8 cellular contexts compared by ENCODE assay signal in genomic region chr3:51539291-51539891, GRCh38. TPM values are rescaled to one million over a fixed set of nuclear protein-coding genes. Genes with fewer than 3 reads are reported as not detected.
DNase-seq lines count a peak whose midpoint lies in the region; ATAC-seq and TF ChIP-seq lines count a peak whose summit lies in the region.

No MANE protein-coding gene starts in this region.

- 3% methylated on average over 10 of the region's 10 CpGs for WGBS in HUES64

- H3K27me3 Mint-ChIP-seq in stimulated activated naive B cell treated with anti-CD40 and anti-IgM and Interleukin-4, amounts not matched to agents 10 μg/mL and 1 μg/mL and 100 μg/mL, for 72 hours: no peaks in the 10 kb centered on the region

- H3K4me1 ChIP-seq in HUES64 (ENCODE audit: insufficient read depth, low read length) (peaks cover 17% of the 10 kb centered on the region; the same call in 1 of the 2 replicates), mucosa of rectum (ENCODE audit: control insufficient read depth in 2 of 2, insufficient read depth in 2 of 2, low read length in 2 of 2) (peaks cover 11 to 14% of the 10 kb centered on the region in 2 donors)

- H3K27me3 ChIP-seq in HUES64 (ENCODE audit: insufficient read depth, low read length) (no peaks in the 10 kb centered on the region), mucosa of rectum (ENCODE audit: control insufficient read depth in 2 of 2, insufficient read depth in 2 of 2, low read length in 2 of 2) (no peaks in the 10 kb centered on the region)

- DNase-seq in activated gamma-delta T cell treated with Interleukin-2 at 50 U/mL for 16 hours (peak; percentile 9), activated gamma-delta T cell (lab: John Stamatoyannopoulos, UW) (no peak), epithelial cell of esophagus (ENCODE audit: low read depth) (peak; percentile 64), middle frontal gyrus (ENCODE audit: extremely low spot score, low spot score) (no peak)
- peak; percentile 60 to 68 for DNase-seq in activated CD4-positive, alpha-beta T cell treated with anti-CD3 and anti-CD28 coated beads, Interleukin-2, amount 50 U/mL, for 48 hours
- DNase-seq in stimulated activated naive B cell treated with anti-CD40 and anti-IgM and Interleukin-4, amounts not matched to agents 10 μg/mL and 1 μg/mL and 100 μg/mL, for 72 hours: no peak

- H3K9ac ChIP-seq in HUES64 (ENCODE audit: low read depth, low read length): peak overlapping the region; percentile 96
- H3K9ac ChIP-seq in mucosa of rectum (ENCODE audit: low read depth in 1 of 2, low read length in 2 of 2): peak overlapping the region; percentile 77 to 93

- no peaks in the 10 kb centered on the region for H3K9me3 Mint-ChIP-seq in stimulated activated naive B cell treated with anti-CD40 and anti-IgM and Interleukin-4, amounts not matched to agents 10 μg/mL and 1 μg/mL and 100 μg/mL, for 72 hours

- peaks cover 21% of the 10 kb centered on the region; the same call in 1 of the 2 replicates for H3K36me3 ChIP-seq in HUES64 (ENCODE audit: insufficient read depth, low read length)
- peaks cover 4 to 6% of the 10 kb centered on the region in 2 donors for H3K36me3 ChIP-seq in mucosa of rectum (ENCODE audit: control insufficient read depth in 2 of 2, insufficient read depth in 2 of 2, low read length in 2 of 2)

- no peaks in the 10 kb centered on the region for H3K9me3 ChIP-seq in HUES64 (ENCODE audit: insufficient read depth, low read depth, low read length)
- no peaks in the 10 kb centered on the region for H3K9me3 ChIP-seq in mucosa of rectum (ENCODE audit: control insufficient read depth in 2 of 2, low read length in 2 of 2)

- no peak for TF ChIP-seq CTCF in epithelial cell of esophagus (IDR thresholded peaks at IDR 0.05; ENCODE audit: insufficient read depth, low read depth, low read length, missing control alignments)

- H3K4me3 ChIP-seq in HUES64 (ENCODE audit: low read length) (peak overlapping the region; percentile 98), epithelial cell of esophagus (ENCODE audit: low read length) (peak overlapping the region; percentile 83), mucosa of rectum (ENCODE audit: low read length in 2 of 2) (peak overlapping the region; percentile 79 to 90)

- ATAC-seq in stimulated activated naive B cell treated with anti-CD40 and anti-IgM and Interleukin-4, amounts not matched to agents 10 μg/mL and 1 μg/mL and 100 μg/mL, for 72 hours (replicated peaks): peak; percentile 39 to 51

- H3K4me3 Mint-ChIP-seq in stimulated activated naive B cell treated with anti-CD40 and anti-IgM and Interleukin-4, amounts not matched to agents 10 μg/mL and 1 μg/mL and 100 μg/mL, for 72 hours: peak overlapping the region; percentile 79 to 80

- no peak overlapping the region; the same call in 1 of the 2 replicates for H3K27ac ChIP-seq in HUES64 (ENCODE audit: low read depth, low read length)
- H3K27ac ChIP-seq in mucosa of rectum (ENCODE audit: low read depth in 2 of 2, low read length in 2 of 2): peak overlapping the region in 1 of 2 donors; percentile 76

- peak overlapping the region; percentile 90 for H3K27ac Mint-ChIP-seq in stimulated activated naive B cell treated with anti-CD40 and anti-IgM and Interleukin-4, amounts not matched to agents 10 μg/mL and 1 μg/mL and 100 μg/mL, for 72 hours

- peaks cover 1 to 5% of the 10 kb centered on the region in 2 donors for H3K36me3 Mint-ChIP-seq in stimulated activated naive B cell treated with anti-CD40 and anti-IgM and Interleukin-4, amounts not matched to agents 10 μg/mL and 1 μg/mL and 100 μg/mL, for 72 hours

- peaks cover 29 to 45% of the 10 kb centered on the region in 2 donors for H3K4me1 Mint-ChIP-seq in stimulated activated naive B cell treated with anti-CD40 and anti-IgM and Interleukin-4, amounts not matched to agents 10 μg/mL and 1 μg/mL and 100 μg/mL, for 72 hours

RNA-seq across cellular contexts. Expression of gene RAD54L2, which starts 0.9 kb away (rescaled TPM):
- 11.6 TPM for polyA plus RNA-seq in HUES64 (2013, experiment 1 of 2)
- polyA plus RNA-seq in HUES64 (2013, experiment 2 of 2): 12.4 TPM

RNA-seq across cellular contexts. Expression of gene DCAF1, which starts 39.6 kb away (rescaled TPM):
- polyA plus RNA-seq in HUES64 (2013, experiment 1 of 2): 18.7 TPM
- polyA plus RNA-seq in HUES64 (2013, experiment 2 of 2): 16.7 TPM

Comparison
In these comparisons a context has a peak if more than half of its experiments do, and no peak if none do; other contexts are left out.
1. DNase-seq: peak in activated gamma-delta T cell treated with Interleukin-2 at 50 U/mL for 16 hours (single experiment), activated CD4-positive, alpha-beta T cell treated with anti-CD3 and anti-CD28 coated beads, Interleukin-2, amount 50 U/mL, for 48 hours (2 of 2) and epithelial cell of esophagus (single experiment); none in activated gamma-delta T cell (single experiment), stimulated activated naive B cell treated with anti-CD40 and anti-IgM and Interleukin-4, amounts not matched to agents 10 μg/mL and 1 μg/mL and 100 μg/mL, for 72 hours (single experiment) and middle frontal gyrus (single experiment).
2. Peak in every context shown above with its lines, with median percentiles within 50 percentile points of each other: H3K4me3 ChIP-seq.